ENCODE assay signal across 29 cellular contexts in genomic region chr4:69032847-69033638, GRCh38.
DNase-seq lines count a peak whose midpoint lies in the region; ATAC-seq and TF ChIP-seq lines count a peak whose summit lies in the region.
"Had no signal": no experiment of that assay in that cellular context is flagged by ENCODE, and none has a peak within 500 bp of the region (broad histone marks: within the 10 kb centered on the region; RNA-seq: fewer than 3 reads in every experiment).

No MANE protein-coding gene starts in this region.

- H3K4me2 ChIP-seq in IMR-90 (ENCODE audit: low read depth, low read length) (no peak overlapping the region), mammary epithelial cell (ENCODE audit: insufficient read depth, low read depth, low read length) (no peak overlapping the region)

- no peak for TF ChIP-seq POLR2A in IMR-90 (IDR thresholded peaks at IDR 0.05; ENCODE audit: low read depth, low read length)

- H3K27me3 ChIP-seq in IMR-90 (ENCODE audit: control insufficient read depth, insufficient read depth, low read length) (no peaks in the 10 kb centered on the region), mammary epithelial cell (ENCODE audit: insufficient read depth, low read length) (no peaks in the 10 kb centered on the region)
- H3K27me3 ChIP-seq: thyroid gland had no signal

- H3K4me3 ChIP-seq in IMR-90 (ENCODE audit: insufficient read depth, low read depth, low read length) (no peak overlapping the region), mammary epithelial cell (replicated peaks in 1 of 3; ENCODE audit: insufficient read depth in 1 of 3, low read depth in 2 of 3, low read length in 3 of 3) (no peak overlapping the region)
- H3K4me3 ChIP-seq: GM12878, thyroid gland had no signal

- H2BK120ac ChIP-seq in IMR-90 (ENCODE audit: low read depth, low read length): no peak overlapping the region

- H2BK5ac ChIP-seq in IMR-90 (ENCODE audit: low read depth, low read length, poor library complexity, severe bottlenecking): no peak overlapping the region

- no peaks in the 10 kb centered on the region for H3K79me1 ChIP-seq in IMR-90 (ENCODE audit: low read depth in 1 of 2, low read length in 2 of 2)

- H3K27ac Mint-ChIP-seq in activated CD8-positive, alpha-beta T cell treated with anti-CD3 and anti-CD28 coated beads, Interleukin-2, amount 10 ng/mL, durations not matched to agents 7 days and 5 days: no peak overlapping the region
- H3K27ac Mint-ChIP-seq: H9; mesothelial cell of epicardium; naive thymus-derived CD4-positive, alpha-beta T cell; progenitor cell of endocrine pancreas; T-helper 1 cell treated with Interleukin-12 subunit alpha and Interleukin-12 subunit beta and Interleukin-4 antibody, amounts not matched to agents 30 μg/mL and 1 μg/mL, for 36 hours had no signal

- no peak overlapping the region for H3K56ac ChIP-seq in IMR-90 (ENCODE audit: extremely low read depth, insufficient read depth, low read length)

- H4K5ac ChIP-seq in IMR-90 (ENCODE audit: low read depth, low read length): no peak overlapping the region

- H2BK15ac ChIP-seq in IMR-90 (ENCODE audit: low read depth, low read length): no peak overlapping the region

- BruUV-seq in IMR-90 (replicated peaks; lab: Mats Ljungman, UMichigan): no TSS peak
- no TSS peak for BruUV-seq in mammary epithelial cell (replicated peaks; lab: Mats Ljungman, UMichigan)

- H3K36me3 Mint-ChIP-seq in activated CD8-positive, alpha-beta T cell treated with anti-CD3 and anti-CD28 coated beads, Interleukin-2, amount 10 ng/mL, durations not matched to agents 7 days and 5 days (ENCODE audit: low read depth): no peaks in the 10 kb centered on the region
- H3K36me3 Mint-ChIP-seq: naive thymus-derived CD4-positive, alpha-beta T cell had no signal

- H3K14ac ChIP-seq in IMR-90 (replicated peaks; ENCODE audit: low read depth, low read length): no peak overlapping the region

- no CpG with 5 or more reads among the region's 2 CpGs for WGBS in IMR-90 (ENCODE audit: extremely low coverage in 2 of 2, insufficient read length in 1 of 2), 2 experiments
- 57% methylated on average over 2 of the region's 2 CpGs for WGBS in mammary epithelial cell (ENCODE audit: low coverage, missing lambda C conversion rate)

- TF ChIP-seq CTCF in IMR-90 (conservative IDR thresholded peaks at IDR 0.05; ENCODE audit: low read depth, low read length): no peak
- TF ChIP-seq CTCF in mammary epithelial cell (conservative IDR thresholded peaks at IDR 0.05 in 1 of 2, IDR thresholded peaks at IDR 0.05 in 1 of 2; ENCODE audit: extremely low read depth in 1 of 2, insufficient read depth in 1 of 2, low read depth in 1 of 2, low read length in 2 of 2): no peak

- no peak overlapping the region for H4K8ac ChIP-seq in IMR-90 (ENCODE audit: low read depth in 2 of 2, low read length in 2 of 2)

- no peak for TF ChIP-seq RAD21 in IMR-90 (IDR thresholded peaks at IDR 0.05; ENCODE audit: low read length)

- no peaks in the 10 kb centered on the region for H3K9me3 ChIP-seq in IMR-90 (ENCODE audit: control insufficient read depth, insufficient read depth, low read length)
- H3K9me3 ChIP-seq in mammary epithelial cell (replicated peaks; ENCODE audit: insufficient read depth, low read length): peaks cover 2% of the 10 kb centered on the region
- H3K9me3 ChIP-seq: thyroid gland had no signal

- H3K4me1 ChIP-seq in IMR-90 (ENCODE audit: control insufficient read depth, insufficient read depth, low read length): no peaks in the 10 kb centered on the region
- no peaks in the 10 kb centered on the region for H3K4me1 ChIP-seq in mammary epithelial cell (ENCODE audit: insufficient read depth, low read length)
- H3K4me1 ChIP-seq: thyroid gland had no signal

- H3K27ac ChIP-seq in IMR-90 (ENCODE audit: insufficient read depth, low read length) (no peak overlapping the region), mammary epithelial cell (ENCODE audit: insufficient read depth, low read depth, low read length) (no peak overlapping the region)
- H3K27ac ChIP-seq: thyroid gland had no signal

- H3K27me3 Mint-ChIP-seq in activated CD8-positive, alpha-beta T cell treated with anti-CD3 and anti-CD28 coated beads, Interleukin-2, amount 10 ng/mL, durations not matched to agents 7 days and 5 days (ENCODE audit: low read depth): no peaks in the 10 kb centered on the region
- H3K27me3 Mint-ChIP-seq: naive thymus-derived CD4-positive, alpha-beta T cell; progenitor cell of endocrine pancreas had no signal

- H2BK20ac ChIP-seq in IMR-90 (ENCODE audit: low read depth, low read length): no peak overlapping the region

- no peak overlapping the region for H3K4me3 Mint-ChIP-seq in activated CD8-positive, alpha-beta T cell treated with anti-CD3 and anti-CD28 coated beads, Interleukin-2, amount 10 ng/mL, durations not matched to agents 7 days and 5 days
- H3K4me3 Mint-ChIP-seq: H9; mesothelial cell of epicardium; naive thymus-derived CD4-positive, alpha-beta T cell; T-helper 1 cell treated with Interleukin-12 subunit alpha and Interleukin-12 subunit beta and Interleukin-4 antibody, amounts not matched to agents 30 μg/mL and 1 μg/mL, for 36 hours had no signal

- no peaks in the 10 kb centered on the region for H3K9me1 ChIP-seq in IMR-90 (ENCODE audit: insufficient read depth, low read length)

- H2AK5ac ChIP-seq in IMR-90 (ENCODE audit: low read depth, low read length): no peak overlapping the region

- H3K18ac ChIP-seq in IMR-90 (ENCODE audit: low read depth, low read length): no peak overlapping the region

- no peak overlapping the region for H2AK9ac ChIP-seq in IMR-90 (replicated peaks; ENCODE audit: low read depth, low read length, poor library complexity)

- H3K23ac ChIP-seq in IMR-90 (ENCODE audit: low read depth, low read length): no peak overlapping the region

- no peak overlapping the region for H3K4ac ChIP-seq in IMR-90 (ENCODE audit: low read depth, low read length)

- H3K79me2 ChIP-seq in mammary epithelial cell (ENCODE audit: insufficient read depth, low read length): no peaks in the 10 kb centered on the region

- DNase-seq in IMR-90: peak; percentile 15
- DNase-seq in mammary epithelial cell: peak; percentile 53
- peak; percentile 53 for DNase-seq in iris pigment epithelial cell (ENCODE audit: low read depth)
- peak; percentile 86 for DNase-seq in renal cortical epithelial cell (ENCODE audit: low read depth)
- DNase-seq in NCI-H524 treated with DMSO at 0.1 percent for 48 hours (lab: John Stamatoyannopoulos, UW): no peak
- DNase-seq in activated CD8-positive, alpha-beta T cell treated with anti-CD3 and anti-CD28 coated beads, Interleukin-2, amount 10 ng/mL, durations not matched to agents 7 days and 5 days: no peak
- DNase-seq: activated CD4-positive, alpha-beta T cell treated with anti-CD3 and anti-CD28 coated beads, Interleukin-2, amount 50 U/mL, for 4 hours; activated gamma-delta T cell treated with Interleukin-2 at 50 U/mL for 16 hours; activated T-cell treated with anti-CD3 and anti-CD28 coated beads, Interleukin-2, amount 50 U/mL, for 48 hours; DMS153; glutamatergic neuron; H9; Kasumi-1; left ventricle myocardium superior; naive thymus-derived CD4-positive, alpha-beta T cell; NCI-H146; NCI-H2107; NCI-H446 treated with DMSO at 0.1 percent for 48 hours; OCI-M1; stimulated activated CD4-positive, alpha-beta T cell treated with anti-CD3 and anti-CD28 coated beads, Interleukin-4, amount 100 ng/mL, for 1 hour; thyroid gland had no signal

- H3K36me3 ChIP-seq in IMR-90 (ENCODE audit: control insufficient read depth, insufficient read depth, low read length): no peaks in the 10 kb centered on the region
- no peaks in the 10 kb centered on the region for H3K36me3 ChIP-seq in mammary epithelial cell (ENCODE audit: insufficient read depth, low read length)
- H3K36me3 ChIP-seq: thyroid gland had no signal

- no peaks in the 10 kb centered on the region for H3K9me3 Mint-ChIP-seq in activated CD8-positive, alpha-beta T cell treated with anti-CD3 and anti-CD28 coated beads, Interleukin-2, amount 10 ng/mL, durations not matched to agents 7 days and 5 days (ENCODE audit: insufficient read depth)

- intact Hi-C loops in IMR-90 (cut with micrococcal nuclease) (no loop called here), mammary epithelial cell (cut with micrococcal nuclease) (no loop called here)

- POLR2A ChIA-PET in IMR-90 (lab: Charles Lee; ENCODE audit: unreplicated experiment): no interaction called here
- POLR2A ChIA-PET in activated CD8-positive, alpha-beta T cell treated with anti-CD3 and anti-CD28 coated beads, Interleukin-2, amount 10 ng/mL, durations not matched to agents 7 days and 5 days (lab: Charles Lee): no interaction called here

- H4K91ac ChIP-seq in IMR-90 (ENCODE audit: insufficient read depth, low read depth, low read length): no peak overlapping the region

- dilution Hi-C loops in IMR-90 (cut with HindIII; ENCODE audit: low sequenced_read_pairs, unreplicated experiment): no loop called here
- dilution Hi-C loops in mammary epithelial cell (cut with HindIII; ENCODE audit: low sequenced_read_pairs): no loop called here

- H3K9ac ChIP-seq in IMR-90 (ENCODE audit: low read depth, low read length) (no peak overlapping the region), mammary epithelial cell (ENCODE audit: insufficient read depth, low read length) (no peak overlapping the region)

- H4K20me1 ChIP-seq in IMR-90 (ENCODE audit: insufficient read depth, low read length) (no peaks in the 10 kb centered on the region), mammary epithelial cell (ENCODE audit: insufficient read depth, low read length) (no peaks in the 10 kb centered on the region)

- ATAC-seq in IMR-90 (ENCODE audit: low read depth): no peak
- no peak for ATAC-seq in HG03571 (IDR thresholded peaks at IDR 0.05; ENCODE audit: unreplicated experiment)
- ATAC-seq in activated CD8-positive, alpha-beta T cell treated with anti-CD3 and anti-CD28 coated beads, Interleukin-2, amount 10 ng/mL, durations not matched to agents 7 days and 5 days: no peak
- ATAC-seq: GM12878; left ventricle myocardium superior; naive thymus-derived CD4-positive, alpha-beta T cell; Right ventricle myocardium inferior; sciatic nerve; SK-N-SH treated with all-trans-retinoic acid at 6 μM for 48 hours had no signal

- in situ Hi-C loops in IMR-90 (cut with MboI; ENCODE audit: low sequenced_read_pairs) (no loop called here), mammary epithelial cell (cut with MboI; ENCODE audit: low sequenced_read_pairs in 2 of 2) (no loop called here)

- CTCF ChIA-PET in IMR-90 (lab: Yijun Ruan, JAX) (no interaction called here), mammary epithelial cell (lab: Charles Lee; ENCODE audit: low non-redundant PET) (no interaction called here)
- CTCF ChIA-PET in activated CD8-positive, alpha-beta T cell treated with anti-CD3 and anti-CD28 coated beads, Interleukin-2, amount 10 ng/mL, durations not matched to agents 7 days and 5 days (lab: Charles Lee): no interaction called here

- H2AFZ ChIP-seq in IMR-90 (replicated peaks; ENCODE audit: low read length, poor library complexity) (no peak overlapping the region), mammary epithelial cell (ENCODE audit: low read depth, low read length) (no peak overlapping the region)

- H3K4me1 Mint-ChIP-seq in activated CD8-positive, alpha-beta T cell treated with anti-CD3 and anti-CD28 coated beads, Interleukin-2, amount 10 ng/mL, durations not matched to agents 7 days and 5 days (ENCODE audit: low read depth): no peaks in the 10 kb centered on the region
- H3K4me1 Mint-ChIP-seq: H9; naive thymus-derived CD4-positive, alpha-beta T cell had no signal

TF ChIP-seq in IMR-90, 13 proteins besides CTCF, POLR2A, EP300 and RAD21 (continues in another document):
- TF ChIP-seq CEBPB (IDR thresholded peaks at IDR 0.05; ENCODE audit: low read depth, low read length): no peak

Comparison
In these comparisons a context has a peak if more than half of its experiments do, and no peak if none do; other contexts are left out.
1. DNase-seq: peak in IMR-90 (single experiment), mammary epithelial cell (single experiment), iris pigment epithelial cell (single experiment) and renal cortical epithelial cell (single experiment); none in NCI-H524 treated with DMSO at 0.1 percent for 48 hours (single experiment) and activated CD8-positive, alpha-beta T cell treated with anti-CD3 and anti-CD28 coated beads, Interleukin-2, amount 10 ng/mL, durations not matched to agents 7 days and 5 days (single experiment).